In genomic region chr6:107862383-107862782, GRCh38 we compare ENCODE assay signal across 19 cellular contexts. TPM values are rescaled to one million over a fixed set of nuclear protein-coding genes. Genes with fewer than 3 reads are reported as not detected.
DNase-seq lines count a peak whose midpoint lies in the region; ATAC-seq lines count a peak whose summit lies in the region.
"Had no signal": no experiment of that assay in that cellular context is flagged by ENCODE, and none has a peak within 500 bp of the region (broad histone marks: within the 10 kb centered on the region; RNA-seq: fewer than 3 reads in every experiment).

No MANE protein-coding gene starts in this region.

- no peak for ATAC-seq in stimulated activated naive CD8-positive, alpha-beta T cell treated with anti-CD3 and anti-CD28 coated beads, Interleukin-15, amount 100 ng/mL, for 72 hours
- no peak for ATAC-seq in HG02763 (IDR thresholded peaks at IDR 0.05; ENCODE audit: unreplicated experiment)

- no peaks in the 10 kb centered on the region for H3K9me3 Mint-ChIP-seq in stimulated activated naive CD8-positive, alpha-beta T cell treated with anti-CD3 and anti-CD28 coated beads, Interleukin-15, amount 100 ng/mL, for 72 hours
- H3K9me3 Mint-ChIP-seq: H9 had no signal

- in situ Hi-C loops in Caki2 (cut with HindIII; ENCODE audit: low pct_unique_long_range_greater_than_20kb, low sequenced_read_pairs), result no loop called here

- no peaks in the 10 kb centered on the region for H3K27me3 Mint-ChIP-seq in stimulated activated naive CD8-positive, alpha-beta T cell treated with anti-CD3 and anti-CD28 coated beads, Interleukin-15, amount 100 ng/mL, for 72 hours
- H3K27me3 Mint-ChIP-seq: IgD-negative memory B cell had no signal

- no peak overlapping the region for H3K27ac Mint-ChIP-seq in stimulated activated naive CD8-positive, alpha-beta T cell treated with anti-CD3 and anti-CD28 coated beads, Interleukin-15, amount 100 ng/mL, for 72 hours
- H3K27ac Mint-ChIP-seq: CD14-positive monocyte, H9, IgD-negative memory B cell had no signal

- peaks cover 7% of the 10 kb centered on the region for H3K4me1 Mint-ChIP-seq in stimulated activated naive CD8-positive, alpha-beta T cell treated with anti-CD3 and anti-CD28 coated beads, Interleukin-15, amount 100 ng/mL, for 72 hours

- DNase-seq in Caki2 (ENCODE audit: low read depth), result peak; percentile 32
- peak; percentile 49 for DNase-seq in DMS79 treated with DMSO at 0.1 percent for 48 hours (lab: John Stamatoyannopoulos, UW)
- DNase-seq in NCI-H69 (lab: John Stamatoyannopoulos, UW), result peak; percentile 15
- DNase-seq in kidney tubule cell (ENCODE audit: low spot score), result peak; percentile 83
- no peak for DNase-seq in NCI-H1417 (lab: John Stamatoyannopoulos, UW)
- DNase-seq in stimulated activated naive CD8-positive, alpha-beta T cell treated with anti-CD3 and anti-CD28 coated beads, Interleukin-15, amount 100 ng/mL, for 72 hours, result no peak
- DNase-seq: AML-193, GF-D8, H9, Kasumi-1, NCI-H1105, NCI-H1694, NCI-H2107, NCI-H446 treated with DMSO at 0.1 percent for 48 hours, OCI-M1, SJCRH30 had no signal

- no peak overlapping the region for H3K4me3 Mint-ChIP-seq in stimulated activated naive CD8-positive, alpha-beta T cell treated with anti-CD3 and anti-CD28 coated beads, Interleukin-15, amount 100 ng/mL, for 72 hours
- H3K4me3 Mint-ChIP-seq: CD14-positive monocyte, H9, IgD-negative memory B cell had no signal

RNA-seq across cellular contexts. Expression of gene SCML4, which starts 38.3 kb away (rescaled TPM):
- total RNA-seq in Caki2 (2014; rRNA removed; shearing (Covaris generic); ENCODE audit: low replicate concordance), result not detected in 2 replicates
- total RNA-seq: H9, SJCRH30 had no signal

Comparison
In these comparisons a context has a peak if more than half of its experiments do, and no peak if none do; other contexts are left out.
1. DNase-seq: peak in Caki2 (single experiment), DMS79 treated with DMSO at 0.1 percent for 48 hours (single experiment), NCI-H69 (single experiment) and kidney tubule cell (single experiment); none in NCI-H1417 (0 of 3) and stimulated activated naive CD8-positive, alpha-beta T cell treated with anti-CD3 and anti-CD28 coated beads, Interleukin-15, amount 100 ng/mL, for 72 hours (0 of 2).